Comparison of ENCODE assay signal across 14 cellular contexts in the genomic region with DNA sequence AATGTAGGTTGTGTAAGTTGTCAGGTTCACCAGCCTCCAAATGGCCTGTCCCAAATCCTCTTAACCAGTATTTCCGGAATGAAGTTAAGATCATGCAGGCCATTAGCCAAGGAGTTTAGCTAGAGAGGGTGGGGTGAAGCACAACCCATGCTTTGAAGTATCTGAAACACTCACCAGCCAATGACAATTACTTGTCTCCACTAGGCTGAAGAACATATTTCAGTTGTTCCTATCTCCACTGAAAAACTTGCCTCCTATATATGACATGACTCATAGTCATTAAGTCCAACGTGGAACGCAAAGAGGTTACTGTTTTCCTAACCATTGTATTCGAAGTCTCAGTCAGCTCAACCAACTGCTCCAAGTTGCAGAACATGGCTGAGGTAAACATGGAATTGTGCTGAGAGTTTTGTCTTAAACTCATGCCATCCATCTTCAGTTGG. TPM values are rescaled to one million over a fixed set of nuclear protein-coding genes. Genes with fewer than 3 reads are reported as not detected.
DNase-seq lines count a peak whose midpoint lies in the region; ATAC-seq and TF ChIP-seq lines count a peak whose summit lies in the region.
"Had no signal": no experiment of that assay in that cellular context is flagged by ENCODE, and none has a peak within 500 bp of the region (broad histone marks: within the 10 kb centered on the region; RNA-seq: fewer than 3 reads in every experiment).

No MANE protein-coding gene starts in this region.

- CTCF ChIA-PET in activated naive CD4-positive, alpha-beta T cell treated with anti-CD3 and anti-CD28 coated beads for 36 hours (lab: Charles Lee), result interaction anchor here (1.7 to 8.3 kb wide), 3 partner anchors 30 to 41 kb away, joined by 4 to 46 read pairs (median 10); a partner anchor contains a TSS

- peaks cover 61% of the 10 kb centered on the region for H3K4me1 Mint-ChIP-seq in activated naive CD4-positive, alpha-beta T cell treated with anti-CD3 and anti-CD28 coated beads for 36 hours (ENCODE audit: low read depth)
- peaks cover 16% of the 10 kb centered on the region for H3K4me1 Mint-ChIP-seq in T-helper 17 cell
- peaks cover 73% of the 10 kb centered on the region for H3K4me1 Mint-ChIP-seq in stimulated activated naive CD8-positive, alpha-beta T cell treated with anti-CD3 and anti-CD28 coated beads, Interleukin-15, amount 100 ng/mL, for 72 hours

- peak overlapping the region; percentile 96 for H3K27ac Mint-ChIP-seq in activated naive CD4-positive, alpha-beta T cell treated with anti-CD3 and anti-CD28 coated beads for 36 hours
- H3K27ac Mint-ChIP-seq in T-helper 17 cell, result peak overlapping the region; percentile 100
- H3K27ac Mint-ChIP-seq in stimulated activated naive CD8-positive, alpha-beta T cell treated with anti-CD3 and anti-CD28 coated beads, Interleukin-15, amount 100 ng/mL, for 72 hours, result peak overlapping the region; percentile 15 to 96

- no peaks in the 10 kb centered on the region for H3K27me3 Mint-ChIP-seq in activated naive CD4-positive, alpha-beta T cell treated with anti-CD3 and anti-CD28 coated beads for 36 hours (ENCODE audit: low read depth)
- no peaks in the 10 kb centered on the region for H3K27me3 Mint-ChIP-seq in T-helper 17 cell
- H3K27me3 Mint-ChIP-seq in stimulated activated naive CD8-positive, alpha-beta T cell treated with anti-CD3 and anti-CD28 coated beads, Interleukin-15, amount 100 ng/mL, for 72 hours, result no peaks in the 10 kb centered on the region

- TF ChIP-seq CTCF in fibroblast of pulmonary artery (IDR thresholded peaks at IDR 0.05; ENCODE audit: low read length, missing control alignments), result no peak

- ATAC-seq in T-helper 17 cell (no peak), GM18868 (IDR thresholded peaks at IDR 0.05; ENCODE audit: unreplicated experiment) (no peak), HG03280 (IDR thresholded peaks at IDR 0.05; ENCODE audit: unreplicated experiment) (no peak), GM21423 (IDR thresholded peaks at IDR 0.05; ENCODE audit: unreplicated experiment) (no peak)
- ATAC-seq in stimulated activated naive CD8-positive, alpha-beta T cell treated with anti-CD3 and anti-CD28 coated beads, Interleukin-15, amount 100 ng/mL, for 72 hours, result no peak
- ATAC-seq: heart left ventricle, lower lobe of right lung had no signal

- intact Hi-C loops in activated naive CD4-positive, alpha-beta T cell treated with anti-CD3 and anti-CD28 coated beads for 36 hours (cut with micrococcal nuclease), result loop anchor here (1.0 to 10.0 kb wide), 4 partner anchors 20 to 1315 kb away; no protein-coding TSS in a partner anchor

- H3K9me3 Mint-ChIP-seq in activated naive CD4-positive, alpha-beta T cell treated with anti-CD3 and anti-CD28 coated beads for 36 hours, result peaks cover 8% of the 10 kb centered on the region
- H3K9me3 Mint-ChIP-seq in stimulated activated naive CD8-positive, alpha-beta T cell treated with anti-CD3 and anti-CD28 coated beads, Interleukin-15, amount 100 ng/mL, for 72 hours, result peaks cover 4 to 13% of the 10 kb centered on the region in 2 donors

- H3K4me3 ChIP-seq in fibroblast of pulmonary artery (replicated peaks; ENCODE audit: low read depth, low read length), result no peak overlapping the region
- H3K4me3 ChIP-seq: heart left ventricle, lower lobe of right lung had no signal

- H3K36me3 Mint-ChIP-seq in activated naive CD4-positive, alpha-beta T cell treated with anti-CD3 and anti-CD28 coated beads for 36 hours (ENCODE audit: low read depth), result peaks cover 2% of the 10 kb centered on the region
- H3K36me3 Mint-ChIP-seq in T-helper 17 cell (ENCODE audit: low read depth), result no peaks in the 10 kb centered on the region

- H3K4me3 Mint-ChIP-seq in activated naive CD4-positive, alpha-beta T cell treated with anti-CD3 and anti-CD28 coated beads for 36 hours, result no peak overlapping the region
- H3K4me3 Mint-ChIP-seq in T-helper 17 cell, result no peak overlapping the region
- H3K4me3 Mint-ChIP-seq in stimulated activated naive CD8-positive, alpha-beta T cell treated with anti-CD3 and anti-CD28 coated beads, Interleukin-15, amount 100 ng/mL, for 72 hours, result peak overlapping the region; percentile 71 to 81

- DNase-seq in activated naive CD4-positive, alpha-beta T cell treated with anti-CD3 and anti-CD28 coated beads for 36 hours, result no peak
- DNase-seq in activated naive CD4-positive, alpha-beta T cell treated with Interleukin-2 at 50 U/mL for 16 hours, result no peak
- no peak for DNase-seq in T-helper 17 cell
- peak; percentile 63 for DNase-seq in fibroblast of pulmonary artery (ENCODE audit: low read depth)
- no peak for DNase-seq in stimulated activated naive CD8-positive, alpha-beta T cell treated with anti-CD3 and anti-CD28 coated beads, Interleukin-15, amount 100 ng/mL, for 72 hours
- DNase-seq: heart left ventricle; KG1; lower lobe of right lung; NCI-H1930; nucleus accumbens; stimulated activated CD4-positive, alpha-beta T cell treated with anti-CD3 and anti-CD28 coated beads, Interleukin-15, amount 100 ng/mL, for 24 hours had no signal

- no peaks in the 10 kb centered on the region for H3K9me3 ChIP-seq in T-helper 17 cell (ENCODE audit: control insufficient read depth, low read length, poor library complexity, severe bottlenecking)
- H3K9me3 ChIP-seq: lower lobe of right lung had no signal

RNA-seq across cellular contexts. Expression of a gene that starts 37.4 kb away (rescaled TPM):
- 100 to 1,000 TPM; 289 to 294 TPM for total RNA-seq in activated naive CD4-positive, alpha-beta T cell treated with anti-CD3 and anti-CD28 coated beads for 36 hours
- 1,000 to 10,000 TPM; 4,032 to 4,607 TPM for total RNA-seq in T-helper 17 cell

Comparison
In these comparisons a context has a peak if more than half of its experiments do, and no peak if none do; other contexts are left out.
1. H3K4me3 Mint-ChIP-seq: peak in stimulated activated naive CD8-positive, alpha-beta T cell treated with anti-CD3 and anti-CD28 coated beads, Interleukin-15, amount 100 ng/mL, for 72 hours (2 of 2); none in activated naive CD4-positive, alpha-beta T cell treated with anti-CD3 and anti-CD28 coated beads for 36 hours (single experiment) and T-helper 17 cell (single experiment).
2. RNA of a gene that starts 37.4 kb away (total RNA-seq): 4,032 to 4,607 TPM in T-helper 17 cell; 289 to 294 TPM in activated naive CD4-positive, alpha-beta T cell treated with anti-CD3 and anti-CD28 coated beads for 36 hours; every median in the first group is over 10 times any median in the second.
3. Peak in every context shown above with its lines, with median percentiles within 50 percentile points of each other: H3K27ac Mint-ChIP-seq.